6 cellular contexts compared by ENCODE assay signal in the genomic region with DNA sequence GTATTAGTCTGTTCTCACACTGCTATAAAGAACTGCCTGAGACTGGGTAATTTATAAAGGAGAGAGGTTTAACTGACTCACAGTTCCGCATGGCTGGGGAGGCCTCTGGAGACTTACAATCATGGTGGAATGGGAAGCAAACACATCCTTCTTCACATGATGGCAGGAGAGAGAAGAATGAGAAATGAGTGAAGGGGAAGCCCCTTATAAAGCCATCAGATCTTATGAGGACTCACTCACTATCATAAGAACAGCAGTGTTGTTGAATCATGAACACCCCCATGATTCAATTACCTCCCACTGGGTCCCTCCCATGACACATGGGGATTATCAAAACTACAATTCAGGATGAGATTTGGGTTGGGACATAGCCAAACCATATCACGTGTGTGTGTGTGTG.
DNase-seq lines count a peak whose midpoint lies in the region; FAIRE-seq and TF ChIP-seq lines count a peak whose summit lies in the region.
"Not testable (repeated sequence)": the region's sequence is repeated elsewhere in the genome, so short reads cannot be mapped to it uniquely, and the experiment has no call there.

No MANE protein-coding gene starts in this region.

- not testable (repeated sequence) for H2AFZ ChIP-seq in osteoblast (ENCODE audit: low read length)

- not testable (repeated sequence) for H4K20me1 ChIP-seq in osteoblast (ENCODE audit: insufficient read depth, low read length)

- H3K27me3 ChIP-seq in osteoblast (ENCODE audit: insufficient read depth, low read length) = not testable (repeated sequence)

- DNase-seq in HT1080 (ENCODE audit: low read depth) (peak; percentile 28), SK-MEL-5 (ENCODE audit: low read depth, low spot score) (peak; percentile 3), brain pericyte (ENCODE audit: low read depth, low spot score) (peak; percentile 59), fibroblast of mammary gland (ENCODE audit: low read depth) (peak; percentile 7), osteoblast (ENCODE audit: insufficient read length, low spot score, missing footprints) (peak; percentile 17)
- DNase-seq in urothelium cell line (ENCODE audit: low spot score) = not testable (repeated sequence)

- H3K9me3 ChIP-seq in osteoblast (ENCODE audit: low read depth, low read length) = not testable (repeated sequence)

- H3K4me2 ChIP-seq in osteoblast (ENCODE audit: insufficient read depth, low read length) = not testable (repeated sequence)

- not testable (repeated sequence) for H3K4me1 ChIP-seq in osteoblast (ENCODE audit: insufficient read depth, low read length)

- TF ChIP-seq CTCF in fibroblast of mammary gland (conservative IDR thresholded peaks at IDR 0.05; ENCODE audit: control insufficient read depth, insufficient read depth, low read depth, low read length); osteoblast (IDR thresholded peaks at IDR 0.05; ENCODE audit: extremely low read depth, low read depth, low read length): not testable (repeated sequence)

- in situ Hi-C loops in SK-MEL-5 (cut with HindIII; ENCODE audit: low pct_unique_long_range_greater_than_20kb, low sequenced_read_pairs) = not testable (repeated sequence)

- not testable (repeated sequence) for H3K4me3 ChIP-seq in fibroblast of mammary gland (ENCODE audit: control insufficient read depth, low read depth, low read length); osteoblast (ENCODE audit: insufficient read depth, low read length)

- not testable (repeated sequence) for H3K27ac ChIP-seq in osteoblast (ENCODE audit: low read depth, low read length)

- peak; percentile 9 for FAIRE-seq in urothelium cell line (lab: Jason Lieb, UNC)

- not testable (repeated sequence) for H3K79me2 ChIP-seq in osteoblast (ENCODE audit: insufficient read depth, low read length)

- H3K36me3 ChIP-seq in osteoblast (ENCODE audit: insufficient read depth, low read length) = not testable (repeated sequence)
